19 cellular contexts compared by ENCODE assay signal in the genomic region with DNA sequence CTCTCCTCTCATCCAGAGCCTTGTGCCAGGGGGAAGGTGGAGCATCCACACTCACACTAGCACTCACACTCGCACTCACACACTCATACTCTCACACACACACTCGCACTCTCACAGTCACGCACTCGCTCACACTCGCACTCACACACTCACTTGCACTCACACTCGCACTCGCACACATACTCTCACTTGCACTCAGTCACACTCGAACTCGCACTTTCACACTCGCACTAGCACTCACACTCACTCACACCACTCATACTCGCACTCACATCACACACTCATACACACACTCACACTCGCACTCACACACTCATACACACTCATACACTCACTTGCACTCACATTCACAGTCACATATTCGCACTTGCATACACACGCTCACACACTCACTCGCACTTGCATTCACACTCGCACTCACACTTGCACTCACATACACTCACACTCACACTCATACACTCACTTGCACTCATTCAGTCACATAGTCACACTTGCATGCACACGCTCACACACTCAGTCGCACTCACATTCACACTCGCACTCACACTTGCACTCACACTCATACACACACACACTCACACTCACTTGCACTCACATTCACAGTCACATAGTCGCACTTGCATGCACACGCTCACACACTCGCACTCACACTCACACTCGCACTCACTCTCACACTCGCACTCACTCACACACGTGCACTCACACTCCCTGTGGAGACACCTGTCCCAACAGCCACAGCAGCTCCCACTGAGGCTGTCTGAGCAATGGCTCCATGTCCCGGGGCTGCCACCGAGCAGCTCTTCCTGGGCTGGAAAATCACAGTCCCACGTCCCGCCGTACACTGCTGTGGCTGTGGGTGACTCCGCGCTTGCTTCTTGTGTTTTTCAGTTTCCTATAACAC. TPM values are rescaled to one million over a fixed set of nuclear protein-coding genes. Genes with fewer than 3 reads are reported as not detected.
A peak's percentile ranks its signal among the peaks of the same experiment; 100 is the strongest.
DNase-seq lines count a peak whose midpoint lies in the region; ATAC-seq, FAIRE-seq and TF ChIP-seq lines count a peak whose summit lies in the region.
"Had no signal": no experiment of that assay in that cellular context is flagged by ENCODE, and none has a peak within 500 bp of the region (broad histone marks: within the 10 kb centered on the region; RNA-seq: fewer than 3 reads in every experiment).

No MANE protein-coding gene starts in this region.

- no TSS peak for BruUV-seq in K562 (replicated peaks; lab: Mats Ljungman, UMichigan)

- DNase-seq in HTR-8/SVneo (ENCODE audit: insufficient read length, low spot score) = no peak
- no peak for DNase-seq in K562 (ENCODE audit: extremely low read depth in 1 of 4, low spot score in 3 of 4)
- peak; percentile 19 to 24 for DNase-seq in erythroblast (lab: John Stamatoyannopoulos, UW)
- DNase-seq in activated CD4-positive, alpha-beta memory T cell treated with anti-CD3 and anti-CD28 coated beads, Interleukin-2, amount 10 ng/mL, durations not matched to agents 7 days and 5 days = no peak
- DNase-seq in ACHN = no peak
- DNase-seq in SHP77 (lab: John Stamatoyannopoulos, UW) = no peak
- no peak for DNase-seq in NCI-H446 treated with DMSO at 0.1 percent for 48 hours (lab: John Stamatoyannopoulos, UW)
- DNase-seq: CD8-positive, alpha-beta T cell; COR-L47; DMS153; DND-41; GDM1; HFFc6; KG1 had no signal

- no peaks in the 10 kb centered on the region for H3K9me1 ChIP-seq in K562 (ENCODE audit: control insufficient read depth, insufficient read depth, low read length)

- peak; percentile 77 for FAIRE-seq in HTR-8/SVneo (lab: Jason Lieb, UNC)
- FAIRE-seq in K562 (lab: Jason Lieb, UNC) = no peak
- FAIRE-seq: A549, D721Med had no signal

- peaks cover 4% of the 10 kb centered on the region; the same call in 1 of the 2 replicates for H4K20me1 ChIP-seq in K562 (replicated peaks; ENCODE audit: control insufficient read depth, insufficient read depth, low read length)

- CTCF ChIA-PET in K562 (lab: Yijun Ruan, JAX; ENCODE audit: low intra/inter-chr PET ratio) = no interaction called here
- CTCF ChIA-PET in activated CD4-positive, alpha-beta memory T cell treated with anti-CD3 and anti-CD28 coated beads, Interleukin-2, amount 10 ng/mL, durations not matched to agents 7 days and 5 days (lab: Charles Lee) = no interaction called here

- TF ChIP-seq CTCF in K562 (IDR thresholded peaks at IDR 0.05 in 2 of 3, conservative IDR thresholded peaks at IDR 0.05 in 1 of 3; ENCODE audit: insufficient read depth in 2 of 3, low read depth in 1 of 3, low read length in 3 of 3) = no peak

- TF ChIP-seq EP300 in K562 (IDR thresholded peaks at IDR 0.05; ENCODE audit: low read length) = no peak

- 29% methylated on average over 30 of the region's 32 CpGs for WGBS in K562 (ENCODE audit: insufficient coverage, low coverage, missing lambda C conversion rate)

- H3K9me3 ChIP-seq in K562 (replicated peaks; ENCODE audit: control insufficient read depth, insufficient read depth, low read depth, low read length) = peaks cover 5% of the 10 kb centered on the region
- H3K9me3 ChIP-seq: HAP-1 had no signal

- TF ChIP-seq RAD21 in K562 (CRISPR knock-in tag; conservative IDR thresholded peaks at IDR 0.05 in 1 of 2, IDR thresholded peaks at IDR 0.05 in 1 of 2) = no peak

- H3K27me3 ChIP-seq in K562 (ENCODE audit: control insufficient read depth in 2 of 2, insufficient read depth in 2 of 2, low read length in 2 of 2) = peaks cover 7 to 15% of the 10 kb centered on the region in 2 experiments; a peak in 4 of 5 replicates

- POLR2A ChIA-PET in K562 (lab: Yijun Ruan, JAX) = no interaction called here
- POLR2A ChIA-PET in activated CD4-positive, alpha-beta memory T cell treated with anti-CD3 and anti-CD28 coated beads, Interleukin-2, amount 10 ng/mL, durations not matched to agents 7 days and 5 days (lab: Charles Lee) = no interaction called here

- no peak overlapping the region for H3K4me3 Mint-ChIP-seq in activated CD4-positive, alpha-beta memory T cell treated with anti-CD3 and anti-CD28 coated beads, Interleukin-2, amount 10 ng/mL, durations not matched to agents 7 days and 5 days
- H3K4me3 Mint-ChIP-seq: CD14-positive monocyte; CD8-positive, alpha-beta T cell; GM23338; HFFc6 had no signal

- H3K4me3 ChIP-seq in K562 = no peak overlapping the region
- H3K4me3 ChIP-seq: A549, GM23338, HAP-1 had no signal

- in situ Hi-C loops in K562 (cut with MboI) = loop anchor here (25.0 kb wide), 1 partner anchor 691 kb away; no protein-coding TSS in a partner anchor
- in situ Hi-C loops in ACHN (cut with HindIII; ENCODE audit: low pct_ligation_motif_present, low pct_unique_long_range_greater_than_20kb, low sequenced_read_pairs) = no loop called here

- H3K36me3 ChIP-seq in K562 (ENCODE audit: control insufficient read depth, insufficient read depth, low read length) = no peaks in the 10 kb centered on the region
- H3K36me3 ChIP-seq: HAP-1 had no signal

- TF ChIP-seq POLR2A in K562 (conservative IDR thresholded peaks at IDR 0.05) = no peak
- TF ChIP-seq POLR2A in erythroblast (IDR thresholded peaks at IDR 0.05; ENCODE audit: low read length) = no peak

- H3K9me3 Mint-ChIP-seq in activated CD4-positive, alpha-beta memory T cell treated with anti-CD3 and anti-CD28 coated beads, Interleukin-2, amount 10 ng/mL, durations not matched to agents 7 days and 5 days = peaks cover 12% of the 10 kb centered on the region

- intact Hi-C loops in K562 (cut with micrococcal nuclease) = no loop called here

- ATAC-seq in K562 = no peak
- ATAC-seq: A549; CD8-positive, alpha-beta T cell; GM23338 had no signal

- H3K36me3 Mint-ChIP-seq in activated CD4-positive, alpha-beta memory T cell treated with anti-CD3 and anti-CD28 coated beads, Interleukin-2, amount 10 ng/mL, durations not matched to agents 7 days and 5 days (ENCODE audit: low read depth) = no peaks in the 10 kb centered on the region
- H3K36me3 Mint-ChIP-seq: CD14-positive monocyte; CD8-positive, alpha-beta T cell had no signal

- no peaks in the 10 kb centered on the region for H3K27me3 Mint-ChIP-seq in activated CD4-positive, alpha-beta memory T cell treated with anti-CD3 and anti-CD28 coated beads, Interleukin-2, amount 10 ng/mL, durations not matched to agents 7 days and 5 days

- H3K4me1 Mint-ChIP-seq in activated CD4-positive, alpha-beta memory T cell treated with anti-CD3 and anti-CD28 coated beads, Interleukin-2, amount 10 ng/mL, durations not matched to agents 7 days and 5 days = no peaks in the 10 kb centered on the region
- H3K4me1 Mint-ChIP-seq: CD14-positive monocyte, GM23338 had no signal

- H3K9ac ChIP-seq in K562 (ENCODE audit: insufficient read depth in 1 of 2, low read depth in 2 of 2, low read length in 2 of 2) = no peak overlapping the region

- no peaks in the 10 kb centered on the region for H3K4me1 ChIP-seq in K562 (replicated peaks in 1 of 2; ENCODE audit: control insufficient read depth in 2 of 2, insufficient read depth in 2 of 2, low read length in 2 of 2)
- H3K4me1 ChIP-seq: A549, HAP-1 had no signal

- H3K79me2 ChIP-seq in K562 (ENCODE audit: control insufficient read depth, insufficient read depth, low read length) = no peaks in the 10 kb centered on the region

- no peak overlapping the region for H2AFZ ChIP-seq in K562 (ENCODE audit: low read depth, low read length)
- H2AFZ ChIP-seq: GM23338 had no signal

- no peak overlapping the region for H3K27ac Mint-ChIP-seq in activated CD4-positive, alpha-beta memory T cell treated with anti-CD3 and anti-CD28 coated beads, Interleukin-2, amount 10 ng/mL, durations not matched to agents 7 days and 5 days
- H3K27ac Mint-ChIP-seq: CD14-positive monocyte; CD8-positive, alpha-beta T cell; GM23338; HFFc6 had no signal

- no peak overlapping the region for H3K4me2 ChIP-seq in K562 (ENCODE audit: insufficient read depth, low read length)
- H3K4me2 ChIP-seq: A549, GM23338 had no signal

- H3K27ac ChIP-seq in K562 (ENCODE audit: extremely low read depth, low read depth, low read length) = no peak overlapping the region; the same call in 2 of the 3 replicates
- H3K27ac ChIP-seq: A549 had no signal

TF ChIP-seq in K562, 482 proteins besides CTCF, POLR2A, EP300 and RAD21:
- TF ChIP-seq, protein P1, sequence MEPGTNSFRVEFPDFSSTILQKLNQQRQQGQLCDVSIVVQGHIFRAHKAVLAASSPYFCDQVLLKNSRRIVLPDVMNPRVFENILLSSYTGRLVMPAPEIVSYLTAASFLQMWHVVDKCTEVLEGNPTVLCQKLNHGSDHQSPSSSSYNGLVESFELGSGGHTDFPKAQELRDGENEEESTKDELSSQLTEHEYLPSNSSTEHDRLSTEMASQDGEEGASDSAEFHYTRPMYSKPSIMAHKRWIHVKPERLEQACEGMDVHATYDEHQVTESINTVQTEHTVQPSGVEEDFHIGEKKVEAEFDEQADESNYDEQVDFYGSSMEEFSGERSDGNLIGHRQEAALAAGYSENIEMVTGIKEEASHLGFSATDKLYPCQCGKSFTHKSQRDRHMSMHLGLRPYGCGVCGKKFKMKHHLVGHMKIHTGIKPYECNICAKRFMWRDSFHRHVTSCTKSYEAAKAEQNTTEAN (CRISPR knock-in tag; IDR thresholded peaks at IDR 0.05) = peak; percentile 100
- TF ChIP-seq HDAC1 (IDR thresholded peaks at IDR 0.05) = 0 out of 4 replicates have a peak, but pooled peaks of 1 of the 2 experiments have one; percentile 12
- TF ChIP-seq HIVEP1 (CRISPR knock-in tag; IDR thresholded peaks at IDR 0.05) = no peak
- TF ChIP-seq BRF1 (IDR thresholded peaks at IDR 0.05; ENCODE audit: borderline replicate concordance, extremely low read depth, insufficient read length) = no peak

RNA-seq across cellular contexts. Expression of a gene that starts 12.3 kb away (rescaled TPM):
- not detected in 2 replicates for total RNA-seq in K562 (2011; cell fraction: chromatin; rRNA removed; ENCODE audit: low replicate concordance)
- not detected in 2 replicates for total RNA-seq in K562 (2011; cell fraction: nucleolus; rRNA removed)
- total RNA-seq in K562 (2011; cell fraction: nucleoplasm; rRNA removed) = not detected in 2 replicates
- not detected in 2 replicates for total RNA-seq in K562 (2014; rRNA removed)
- not detected in 2 replicates for total RNA-seq in K562 (2014; rRNA removed; fragmentation: Illumina TruSeq; extraction: Trizol)
- total RNA-seq in K562 (2015; rRNA removed; fragmentation: Illumina TruSeq; extraction: Trizol) = not detected in 2 replicates
- not detected in 2 replicates for total RNA-seq in K562 (2021)
- polyA plus RNA-seq in K562 (2011; rRNA removed) = not detected in 2 replicates
- not detected in 2 replicates for polyA plus RNA-seq in K562 (2011; cell fraction: cytosol; rRNA removed)
- not detected in 2 replicates for polyA plus RNA-seq in K562 (2011; cell fraction: nucleus; rRNA removed)
- 0.04 TPM in 1 of 2 replicates, not detected in the other for polyA plus RNA-seq in K562 (2012)
- not detected in 2 replicates for polyA plus RNA-seq in K562 (2014; fragmentation: Illumina TruSeq; extraction: Trizol)
- not detected for polyA plus RNA-seq in K562 (2014; fragmentation: Nextera tagmentation; extraction: Ambion mirVana)
- not detected in 2 replicates for polyA plus RNA-seq in K562 (2014; rRNA removed)
- polyA minus RNA-seq in K562 (2011; rRNA and poly(A)+ RNA removed) = not detected in 2 replicates
- polyA minus RNA-seq in K562 (2011; cell fraction: cytosol; rRNA and poly(A)+ RNA removed) = not detected in 2 replicates
- polyA minus RNA-seq in K562 (2011; cell fraction: nucleus; rRNA and poly(A)+ RNA removed) = not detected in 2 replicates
- not detected for total RNA-seq in activated CD4-positive, alpha-beta memory T cell treated with anti-CD3 and anti-CD28 coated beads, Interleukin-2, amount 10 ng/mL, durations not matched to agents 7 days and 5 days
- total RNA-seq: CD8-positive, alpha-beta T cell; HFFc6 had no signal
- polyA plus RNA-seq: A549, CD14-positive monocyte had no signal

Comparison
In these comparisons a context has a peak if more than half of its experiments do, and no peak if none do; other contexts are left out.
1. DNase-seq: peak in erythroblast (2 of 2); none in HTR-8/SVneo (single experiment), K562 (0 of 4), activated CD4-positive, alpha-beta memory T cell treated with anti-CD3 and anti-CD28 coated beads, Interleukin-2, amount 10 ng/mL, durations not matched to agents 7 days and 5 days (single experiment), ACHN (single experiment), SHP77 (0 of 2) and NCI-H446 treated with DMSO at 0.1 percent for 48 hours (single experiment).